Comparison of ENCODE assay signal across 24 cellular contexts in the genomic region with DNA sequence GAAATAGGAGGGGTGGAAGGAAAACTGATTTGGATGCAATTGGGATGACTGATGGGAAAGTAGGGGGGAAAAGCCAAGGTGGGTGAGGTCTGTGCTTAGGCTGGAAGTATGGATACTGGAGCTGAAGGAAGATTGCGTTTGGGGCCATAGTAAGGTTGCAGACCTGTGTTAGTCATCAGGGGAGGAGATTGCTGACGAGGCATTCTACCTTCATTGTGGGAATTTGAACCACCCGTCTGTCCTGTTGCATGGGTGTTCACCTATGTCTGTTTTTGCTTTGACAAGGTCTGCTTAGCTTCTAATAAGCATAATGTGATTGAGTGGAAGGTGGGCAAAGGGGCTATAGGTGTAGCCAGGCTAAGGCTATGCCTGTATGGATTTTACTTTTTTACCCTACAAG.
"Had no signal": no experiment of that assay in that cellular context is flagged by ENCODE, and none has a peak within 500 bp of the region (broad histone marks: within the 10 kb centered on the region; RNA-seq: fewer than 3 reads in every experiment).

No MANE protein-coding gene starts in this region.

- DNase-seq: Kasumi-1, MV-4-11, NCI-H1048, NCI-H1105, NCI-H1417 treated with DMSO at 0.1 percent for 48 hours, NCI-H146, NCI-H187, NCI-H2029, NCI-H2081 treated with DMSO at 0.1 percent for 48 hours, NCI-H2171, NCI-H226, NCI-H446, NCI-H510A, NCI-H524 treated with DMSO at 0.1 percent for 48 hours, NCI-H69, NCI-H774, PC-3, SHP77 had no signal

- H3K4me2 ChIP-seq: KMS-11 had no signal

- H3K27ac ChIP-seq: HL-60, KMS-11, RWPE1 had no signal

- H3K9ac ChIP-seq: KMS-11 had no signal

- FAIRE-seq: HTR-8/SVneo had no signal

- ATAC-seq: Panc1, PC-3, SK-N-SH treated with all-trans-retinoic acid at 6 μM for 48 hours had no signal
